ENCODE assay signal across 2 cellular contexts in the genomic region with DNA sequence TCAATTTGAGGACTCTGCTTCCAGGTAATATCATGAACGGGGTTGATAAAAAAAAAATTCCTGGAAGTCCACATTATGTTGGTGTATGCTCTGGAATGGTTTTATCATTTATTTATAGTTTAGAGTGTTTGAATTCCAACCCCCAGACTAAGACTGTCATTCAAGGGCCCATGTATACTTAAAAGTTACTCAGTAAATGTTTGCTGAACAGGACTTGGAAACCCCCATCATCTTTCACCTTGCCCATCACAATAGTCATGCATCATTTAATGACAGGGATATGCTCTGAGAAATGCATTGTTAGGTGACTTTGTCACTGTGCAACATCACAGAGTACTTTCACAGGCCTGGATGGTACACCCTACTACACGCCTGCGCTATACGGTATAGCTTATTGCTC.
A peak's percentile ranks its signal among the peaks of the same experiment; 100 is the strongest.
TF ChIP-seq lines count a peak whose summit lies in the region.

No MANE protein-coding gene starts in this region.

TF ChIP-seq in IMR-90, 13 proteins besides CTCF, POLR2A, EP300 and RAD21:
- TF ChIP-seq BHLHE40 (IDR thresholded peaks at IDR 0.05; ENCODE audit: low read depth, low read length) (no peak), SMC3 (IDR thresholded peaks at IDR 0.05; ENCODE audit: low read depth, low read length) (no peak), FOS (IDR thresholded peaks at IDR 0.05; ENCODE audit: low read depth, low read length) (no peak), MAFK (IDR thresholded peaks at IDR 0.05; ENCODE audit: low read depth, low read length) (no peak), RFX5 (IDR thresholded peaks at IDR 0.05; ENCODE audit: low read depth, low read length) (no peak), ELK1 (IDR thresholded peaks at IDR 0.05; ENCODE audit: borderline replicate concordance, low read depth, low read length) (no peak), RCOR1 (IDR thresholded peaks at IDR 0.05; ENCODE audit: insufficient replicate concordance, low read length) (no peak), MAZ (IDR thresholded peaks at IDR 0.05; ENCODE audit: borderline replicate concordance, low read depth, low read length) (no peak), MXI1 (IDR thresholded peaks at IDR 0.05; ENCODE audit: borderline replicate concordance, low read depth, low read length) (no peak), NFE2L2 (IDR thresholded peaks at IDR 0.05; ENCODE audit: low read depth, low read length) (no peak), CHD1 (IDR thresholded peaks at IDR 0.05; ENCODE audit: low read depth, low read length) (no peak), CEBPB (IDR thresholded peaks at IDR 0.05; ENCODE audit: low read depth, low read length) (no peak), USF2 (IDR thresholded peaks at IDR 0.05; ENCODE audit: low read depth, low read length) (no peak)

TF ChIP-seq in GM12878, 131 proteins besides CTCF, POLR2A, EP300 and RAD21:
- TF ChIP-seq PKNOX1 (IDR thresholded peaks at IDR 0.05) (peak; percentile 42; the same call in 1 of the 2 replicates), SIX5 (IDR thresholded peaks at IDR 0.05; ENCODE audit: low read depth, low read length, severe bottlenecking) (no peak)
TF ChIP-seq in GM12878: peak in this region for 1.
